Comparison of ENCODE assay signal across 11 cellular contexts in the genomic region with DNA sequence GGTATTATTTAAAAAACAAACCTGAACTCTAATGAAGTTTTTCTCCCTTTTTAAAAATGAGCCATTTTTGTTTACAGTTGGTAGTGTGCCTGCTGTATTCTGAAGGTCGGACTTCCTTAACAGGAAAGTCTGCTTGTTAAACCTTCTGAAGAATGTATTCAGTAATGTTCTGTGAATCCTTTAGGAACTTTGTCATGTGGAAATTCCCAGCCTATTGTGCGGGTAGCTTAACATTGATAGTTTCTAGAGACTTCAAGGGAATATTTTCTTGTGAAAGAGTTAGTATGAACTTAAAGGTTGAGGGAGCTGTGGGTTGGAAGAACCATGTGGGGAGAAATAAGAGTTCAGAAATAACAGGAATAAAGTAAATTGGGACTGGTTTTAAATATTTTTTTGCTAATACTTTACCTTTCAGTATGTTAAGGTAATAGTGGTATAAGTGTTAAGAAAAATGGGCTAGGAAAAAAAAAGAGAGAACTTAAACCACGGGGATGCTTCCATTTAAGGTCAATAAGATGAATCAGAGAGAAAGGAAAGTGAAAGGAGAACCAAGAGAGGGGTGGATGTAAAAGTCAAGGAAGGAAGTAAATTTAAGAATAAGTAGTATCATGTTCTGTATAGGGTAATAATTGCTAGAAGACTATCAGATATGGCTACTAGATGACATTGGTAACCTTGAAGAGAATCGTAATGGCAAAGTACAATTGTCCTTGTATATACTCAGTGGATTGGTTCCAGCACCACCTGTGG.
DNase-seq lines count a peak whose midpoint lies in the region; ATAC-seq and FAIRE-seq lines count a peak whose summit lies in the region.
"Had no signal": no experiment of that assay in that cellular context is flagged by ENCODE, and none has a peak within 500 bp of the region (broad histone marks: within the 10 kb centered on the region; RNA-seq: fewer than 3 reads in every experiment).

No MANE protein-coding gene starts in this region.

- peak; percentile 63 to 71 for ATAC-seq in activated naive CD4-positive, alpha-beta T cell treated with anti-CD3 and anti-CD28 coated beads, Interleukin-2, amount 50 U/mL, for 72 hours

- no peak for FAIRE-seq in small intestine (lab: Jason Lieb, UNC)
- FAIRE-seq: G401.6 had no signal

- DNase-seq in activated naive CD4-positive, alpha-beta T cell treated with anti-CD3 and anti-CD28 coated beads, Interleukin-2, amount 50 U/mL, for 72 hours (ENCODE audit: low spot score in 2 of 2): no peak
- no peak for DNase-seq in activated naive CD4-positive, alpha-beta T cell treated with anti-CD3 and anti-CD28 coated beads, Interleukin-2, amount 50 U/mL, for 16 hours
- DNase-seq in M059J (ENCODE audit: low read depth) (peak; percentile 22), astrocyte of the hippocampus (ENCODE audit: low read depth, low spot score) (peak; percentile 46), small intestine (no peak), NCI-H2107 (lab: John Stamatoyannopoulos, UW) (no peak), OCI-M2 (lab: John Stamatoyannopoulos, UW; ENCODE audit: unreplicated experiment) (no peak)
- DNase-seq in stimulated activated naive CD4-positive, alpha-beta T cell (lab: John Stamatoyannopoulos, UW): no peak
- DNase-seq: aorta, NCI-H69 had no signal

- WGBS in small intestine, 3 donors: 71 to 77% (median 72%) methylated on average over 4 of the region's 4 CpGs

- no peak overlapping the region for H3K4me3 ChIP-seq in small intestine (ENCODE audit: low read depth in 1 of 2, low read length in 2 of 2)

- no peaks in the 10 kb centered on the region for H3K9me3 ChIP-seq in small intestine (ENCODE audit: control insufficient read depth, low read depth)

- peak overlapping the region; percentile 3 to 71 for H3K27ac Mint-ChIP-seq in activated naive CD4-positive, alpha-beta T cell treated with anti-CD3 and anti-CD28 coated beads, Interleukin-2, amount 50 U/mL, for 72 hours

- H3K36me3 ChIP-seq in small intestine (ENCODE audit: control insufficient read depth in 2 of 2, insufficient read depth in 2 of 2, low read length in 2 of 2): peaks cover 3% of the 10 kb centered on the region in 2 donors

- no peak overlapping the region for H3K27ac ChIP-seq in small intestine (ENCODE audit: low read depth in 1 of 2, low read length in 1 of 2)

- peaks cover 6 to 10% of the 10 kb centered on the region in 2 donors for H3K9me3 Mint-ChIP-seq in activated naive CD4-positive, alpha-beta T cell treated with anti-CD3 and anti-CD28 coated beads, Interleukin-2, amount 50 U/mL, for 72 hours

- peaks cover 24 to 48% of the 10 kb centered on the region in 2 donors for H3K36me3 Mint-ChIP-seq in activated naive CD4-positive, alpha-beta T cell treated with anti-CD3 and anti-CD28 coated beads, Interleukin-2, amount 50 U/mL, for 72 hours

- no peaks in the 10 kb centered on the region for H3K4me1 ChIP-seq in small intestine (ENCODE audit: control insufficient read depth in 2 of 2, insufficient read depth in 1 of 2, low read depth in 1 of 2, low read length in 1 of 2)

- no peaks in the 10 kb centered on the region for H3K27me3 ChIP-seq in small intestine (ENCODE audit: control insufficient read depth in 2 of 2, insufficient read depth in 2 of 2, low read length in 2 of 2)

Comparison
In these comparisons a context has a peak if more than half of its experiments do, and no peak if none do; other contexts are left out.
1. DNase-seq: peak in M059J (single experiment) and astrocyte of the hippocampus (single experiment); none in activated naive CD4-positive, alpha-beta T cell treated with anti-CD3 and anti-CD28 coated beads, Interleukin-2, amount 50 U/mL, for 72 hours (0 of 2), activated naive CD4-positive, alpha-beta T cell treated with anti-CD3 and anti-CD28 coated beads, Interleukin-2, amount 50 U/mL, for 16 hours (single experiment), small intestine (single experiment), NCI-H2107 (single experiment), OCI-M2 (single experiment) and stimulated activated naive CD4-positive, alpha-beta T cell (0 of 6).